Comparison of ENCODE assay signal across 14 cellular contexts in the genomic region with DNA sequence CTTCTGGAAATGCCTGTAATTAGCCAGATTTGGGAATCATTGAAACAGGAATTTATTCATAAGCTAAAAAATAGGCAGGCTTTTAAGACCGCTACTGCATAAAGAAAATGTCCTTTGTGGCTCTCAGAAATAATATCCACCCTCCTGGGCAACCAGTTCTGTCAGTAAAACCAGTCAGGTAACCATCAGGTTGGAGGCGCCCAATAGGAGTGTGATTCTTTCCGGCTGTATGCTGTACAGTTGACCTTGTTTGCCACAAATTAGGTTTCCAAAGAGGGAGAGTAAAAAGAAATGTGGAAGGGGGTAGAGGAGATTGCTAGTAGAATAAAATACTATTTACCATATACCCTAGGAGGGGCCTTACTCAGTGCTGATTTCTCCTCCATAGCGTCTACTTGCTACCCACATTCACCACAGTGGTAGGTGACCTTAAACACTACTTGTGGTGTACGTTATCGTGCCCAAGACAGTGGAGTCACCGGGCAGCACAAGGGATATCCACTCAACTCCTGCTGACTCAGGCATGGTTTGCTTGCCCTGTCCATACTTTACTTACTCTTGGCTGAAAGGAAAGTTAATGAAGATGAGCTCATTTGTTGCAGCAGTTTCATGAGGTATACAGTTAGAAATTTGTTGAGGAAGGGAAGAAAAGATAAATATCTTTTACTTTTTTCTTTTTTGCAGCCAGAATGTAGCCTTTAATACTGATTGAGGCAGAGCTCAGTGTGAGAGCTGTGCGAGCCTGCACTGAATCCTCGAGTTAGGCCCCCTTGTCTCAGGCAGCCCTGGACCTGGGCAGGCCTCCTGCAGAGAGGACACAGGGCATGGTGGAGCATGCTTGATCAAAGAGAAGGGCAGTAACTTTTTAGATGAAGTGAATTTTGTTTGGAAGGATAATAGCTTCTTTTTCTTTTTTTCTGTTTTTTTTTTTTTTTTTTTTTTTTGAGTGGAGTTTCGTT.
DNase-seq lines count a peak whose midpoint lies in the region; ATAC-seq and TF ChIP-seq lines count a peak whose summit lies in the region.
"Had no signal": no experiment of that assay in that cellular context is flagged by ENCODE, and none has a peak within 500 bp of the region (broad histone marks: within the 10 kb centered on the region; RNA-seq: fewer than 3 reads in every experiment).

No MANE protein-coding gene starts in this region.

- no peak overlapping the region for H3K4me3 Mint-ChIP-seq in CD14-positive monocyte
- H3K4me3 Mint-ChIP-seq: T-cell had no signal

- intact Hi-C loops in CD14-positive monocyte (cut with micrococcal nuclease): no loop called here
- intact Hi-C loops in ovary (cut with DNase I): no loop called here

- H4K91ac ChIP-seq in trophoblast cell (ENCODE audit: low read depth, low read length): peak overlapping the region; percentile 70

- H3K23ac ChIP-seq in trophoblast cell (ENCODE audit: low read length): no peak overlapping the region

- no peaks in the 10 kb centered on the region for H3K9me3 Mint-ChIP-seq in CD14-positive monocyte
- H3K9me3 Mint-ChIP-seq: activated T-helper 2 cell treated with anti-CD3 and anti-CD28 coated beads, Interferon-gamma antibody, Interleukin-2, Interleukin-4, amounts not matched to agents 10 μg/mL and 5 μg/mL and 100 μg/mL, durations not matched to agents 14 hours and 24 hours and 36 hours; T-cell had no signal

- no peaks in the 10 kb centered on the region for H4K20me1 ChIP-seq in OCI-LY1 (ENCODE audit: insufficient read depth, low read length)

- ATAC-seq in esophagus mucosa: peak; percentile 89
- ATAC-seq: T-cell had no signal

- no peaks in the 10 kb centered on the region for H3K27me3 ChIP-seq in OCI-LY1 (ENCODE audit: insufficient read depth, low read length)
- no peaks in the 10 kb centered on the region for H3K27me3 ChIP-seq in trophoblast cell (ENCODE audit: insufficient read depth, low read length)
- H3K27me3 ChIP-seq in ovary: no peaks in the 10 kb centered on the region

- H3K4me2 ChIP-seq in OCI-LY1 (ENCODE audit: low read length) (no peak overlapping the region), trophoblast cell (ENCODE audit: low read length) (peak overlapping the region; percentile 48)

- no peaks in the 10 kb centered on the region for H3K9me3 ChIP-seq in OCI-LY1 (ENCODE audit: low read length)
- H3K9me3 ChIP-seq in trophoblast cell (ENCODE audit: insufficient read depth, low read depth, low read length): no peaks in the 10 kb centered on the region
- H3K9me3 ChIP-seq in ovary: no peaks in the 10 kb centered on the region

- H2BK120ac ChIP-seq in trophoblast cell (ENCODE audit: insufficient read depth, low read length, poor library complexity): peak overlapping the region; percentile 38

- peak overlapping the region; percentile 86 for H3K4ac ChIP-seq in trophoblast cell (ENCODE audit: low read depth, low read length)

- H3K4me3 ChIP-seq in OCI-LY1 (ENCODE audit: low read depth, low read length, poor library complexity, severe bottlenecking) (no peak overlapping the region), trophoblast cell (ENCODE audit: low read depth, low read length) (no peak overlapping the region), ovary (no peak overlapping the region)

- H3K27ac Mint-ChIP-seq in CD14-positive monocyte: peak overlapping the region in 2 of 7 donors; percentile 18 to 57
- H3K27ac Mint-ChIP-seq: activated T-helper 2 cell treated with anti-CD3 and anti-CD28 coated beads, Interferon-gamma antibody, Interleukin-2, Interleukin-4, amounts not matched to agents 10 μg/mL and 5 μg/mL and 100 μg/mL, durations not matched to agents 14 hours and 24 hours and 36 hours; T-cell had no signal

- TF ChIP-seq CTCF in OCI-LY1 (IDR thresholded peaks at IDR 0.05; ENCODE audit: low read length) (no peak), CD14-positive monocyte (IDR thresholded peaks at IDR 0.05) (no peak), ovary (IDR thresholded peaks at IDR 0.05) (no peak)

- no peak overlapping the region for H2AK5ac ChIP-seq in trophoblast cell (ENCODE audit: low read length)

- H3K9ac ChIP-seq in OCI-LY1 (ENCODE audit: low read length) (no peak overlapping the region), trophoblast cell (ENCODE audit: low read length) (no peak overlapping the region)

- H2BK12ac ChIP-seq in trophoblast cell (ENCODE audit: low read length): peak overlapping the region; percentile 84

- H3K79me2 ChIP-seq in OCI-LY1 (ENCODE audit: insufficient read depth, low read length) (no peaks in the 10 kb centered on the region), trophoblast cell (ENCODE audit: control insufficient read depth, insufficient read depth, low read length, poor library complexity) (peaks cover 13% of the 10 kb centered on the region)

- no CpG with 5 or more reads among the region's 10 CpGs for WGBS in trophoblast cell (ENCODE audit: extremely low coverage, insufficient coverage, insufficient read length)
- WGBS in ovary, 3 donors: 86 to 89% (median 88%) methylated on average over 10 of the region's 10 CpGs

- H3K27ac ChIP-seq in OCI-LY1 (ENCODE audit: low read depth, low read length, poor library complexity, severe bottlenecking) (peak overlapping the region; percentile 20), trophoblast cell (ENCODE audit: low read depth, low read length) (peak overlapping the region; percentile 72), ovary (no peak overlapping the region)

- peaks cover 2 to 9% of the 10 kb centered on the region in 2 donors for H3K36me3 Mint-ChIP-seq in CD14-positive monocyte
- H3K36me3 Mint-ChIP-seq: T-cell had no signal

- H3K79me1 ChIP-seq in trophoblast cell (ENCODE audit: low read length): peaks cover 2% of the 10 kb centered on the region

- H3K36me3 ChIP-seq in OCI-LY1 (ENCODE audit: insufficient read depth, low read length): no peaks in the 10 kb centered on the region
- H3K36me3 ChIP-seq in trophoblast cell (ENCODE audit: control insufficient read depth in 1 of 2, insufficient read depth in 2 of 2, low read length in 2 of 2): peaks cover 0 to 7% of the 10 kb centered on the region in 2 experiments
- H3K36me3 ChIP-seq in ovary: no peaks in the 10 kb centered on the region

- H3K14ac ChIP-seq in trophoblast cell (ENCODE audit: low read length): peak overlapping the region; percentile 64

- H3F3A ChIP-seq in OCI-LY1 (ENCODE audit: insufficient read depth, low read length): no peaks in the 10 kb centered on the region

- H3K27me3 Mint-ChIP-seq in CD14-positive monocyte (ENCODE audit: low read depth in 3 of 3): peaks cover 0 to 1% (median 0%) of the 10 kb centered on the region in 3 donors
- H3K27me3 Mint-ChIP-seq: T-cell had no signal

- DNase-seq in EL: peak; percentile 81
- DNase-seq in trophoblast cell: peak; percentile 76 to 82
- no peak for DNase-seq in foreskin melanocyte
- DNase-seq in CD14-positive monocyte (ENCODE audit: low spot score): no peak
- DNase-seq in ovary: no peak
- no peak for DNase-seq in NCI-H1092 (lab: John Stamatoyannopoulos, UW)
- DNase-seq: DMS153; H7; NCI-H446 treated with DMSO at 0.1 percent for 48 hours; stimulated activated CD4-positive, alpha-beta T cell treated with anti-CD3 and anti-CD28 coated beads, Interleukin-1b, Interleukin-23, amount 100 ng/mL, for 48 hours; T-cell had no signal

- H4K12ac ChIP-seq in trophoblast cell (ENCODE audit: low read depth, low read length): no peak overlapping the region

- H4K8ac ChIP-seq in trophoblast cell (ENCODE audit: low read depth, low read length): peak overlapping the region; percentile 66

- no peak overlapping the region for H2AFZ ChIP-seq in OCI-LY1 (ENCODE audit: low read length)
- no peak overlapping the region for H2AFZ ChIP-seq in trophoblast cell (ENCODE audit: insufficient read depth, low read length, poor library complexity)

- H3K18ac ChIP-seq in trophoblast cell (ENCODE audit: low read length): no peak overlapping the region

- TF ChIP-seq POLR2A in ovary (IDR thresholded peaks at IDR 0.05): no peak

- H3K4me1 Mint-ChIP-seq in CD14-positive monocyte: peaks cover 25% of the 10 kb centered on the region

- H3K4me1 ChIP-seq in OCI-LY1 (ENCODE audit: insufficient read depth, low read length, severe bottlenecking): peaks cover 21% of the 10 kb centered on the region
- peaks cover 5 to 20% of the 10 kb centered on the region in 2 experiments for H3K4me1 ChIP-seq in trophoblast cell (ENCODE audit: control insufficient read depth in 1 of 2, insufficient read depth in 2 of 2, low read length in 2 of 2)
- H3K4me1 ChIP-seq in ovary (ENCODE audit: insufficient read depth): peaks cover 10% of the 10 kb centered on the region

- H2BK5ac ChIP-seq in trophoblast cell (ENCODE audit: low read depth, low read length, poor library complexity): peak overlapping the region; percentile 69

- TF ChIP-seq EP300 in ovary (IDR thresholded peaks at IDR 0.05): no peak

- no peaks in the 10 kb centered on the region for H3K9me2 ChIP-seq in OCI-LY1 (ENCODE audit: low read depth, low read length)

Comparison
In these comparisons a context has a peak if more than half of its experiments do, and no peak if none do; other contexts are left out.
1. DNase-seq: peak in EL (single experiment) and trophoblast cell (2 of 2); none in foreskin melanocyte (single experiment), CD14-positive monocyte (single experiment), ovary (0 of 5) and NCI-H1092 (single experiment).
2. H3K27ac ChIP-seq: peak in OCI-LY1 (single experiment) and trophoblast cell (single experiment); none in ovary (0 of 2).